In the genomic region with DNA sequence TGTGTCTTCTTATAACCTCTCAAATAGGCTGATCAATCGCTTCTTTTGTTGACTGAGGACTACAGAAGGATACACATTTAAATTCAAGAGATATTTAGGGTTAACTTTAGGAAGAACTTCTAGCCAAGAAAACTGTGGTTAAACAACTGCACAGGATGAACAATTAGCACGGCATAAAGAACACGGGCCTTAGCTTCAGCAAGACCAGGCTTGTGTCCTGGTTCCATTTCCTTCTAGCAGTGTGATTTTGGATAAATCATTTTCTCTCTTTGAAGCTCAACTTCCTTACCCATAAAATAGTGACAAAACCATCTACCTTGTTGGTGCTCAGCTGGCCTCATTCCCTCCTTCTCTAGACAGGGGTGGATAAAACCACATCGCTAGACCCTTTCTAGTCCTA, we compare ENCODE assay signal across 28 cellular contexts.
"Had no signal": no experiment of that assay in that cellular context is flagged by ENCODE, and none has a peak within 500 bp of the region (broad histone marks: within the 10 kb centered on the region; RNA-seq: fewer than 3 reads in every experiment).

No MANE protein-coding gene starts in this region.

- H2AFZ ChIP-seq: PC-9 had no signal

- H3K27me3 ChIP-seq: adrenal gland, SJCRH30 had no signal

- H3K9me3 ChIP-seq: adrenal gland, SJCRH30 had no signal

- H3K36me3 ChIP-seq: adrenal gland, SJCRH30 had no signal

- H3K4me2 ChIP-seq: PC-9 had no signal

- H3K4me3 Mint-ChIP-seq: activated CD4-positive, alpha-beta T cell treated with anti-CD3 and anti-CD28 coated beads, Interleukin-2, amount 10 ng/mL, durations not matched to agents 24 days and 14 days; activated naive CD4-positive, alpha-beta T cell treated with anti-CD3 and anti-CD28 coated beads for 36 hours; activated T-cell treated with anti-CD3 and anti-CD28 coated beads, Interleukin-2, amount 50 U/mL, for 4 hours; activated T-helper 1 cell treated with anti-CD3 and anti-CD28 coated beads, Interleukin-12 subunit alpha, Interleukin-12 subunit beta, Interleukin-2, Interleukin-4 antibody, amounts not matched to agents 30 ng/mL and 10 ng/mL and 1 ng/mL, durations not matched to agents 14 hours and 24 hours and 36 hours; brain had no signal

- H3K27ac ChIP-seq: adrenal gland, PC-9, SJCRH30, SK-N-MC had no signal

- H3K4me3 ChIP-seq: adrenal gland, K562, PC-9, SJCRH30, SK-N-MC had no signal

- DNase-seq: activated CD4-positive, alpha-beta T cell treated with anti-CD3 and anti-CD28 coated beads, Interleukin-2, amount 10 ng/mL, durations not matched to agents 24 days and 14 days; activated CD4-positive, alpha-beta T cell treated with anti-CD3 and anti-CD28 coated beads, Interleukin-2, amount 50 U/mL, for 48 hours; activated CD8-positive, alpha-beta memory T cell treated with anti-CD3 and anti-CD28 coated beads, Interleukin-2, amount 50 U/mL, for 4 hours; activated gamma-delta T cell treated with Interleukin-2 at 50 U/mL for 16 hours; activated naive CD4-positive, alpha-beta T cell treated with anti-CD3 and anti-CD28 coated beads for 36 hours; activated T-cell treated with anti-CD3 and anti-CD28 coated beads for 4 hours; activated T-cell treated with anti-CD3 and anti-CD28 coated beads, Interleukin-2, amount 50 U/mL, for 4 hours; adrenal gland; central memory CD4-positive, alpha-beta T cell; IMR-90; NCI-H1105 treated with DMSO at 0.1 percent for 48 hours; NCI-H1436; NCI-H1694; NCI-H1930; NCI-H2081 treated with DMSO at 0.1 percent for 48 hours; NCI-H226; NCI-H446 treated with DMSO at 0.1 percent for 48 hours; NCI-H524; NCI-H69; PC-9; SHP77; SJCRH30; T1000 had no signal

- ATAC-seq: activated naive CD4-positive, alpha-beta T cell treated with anti-CD3 and anti-CD28 coated beads, Interleukin-2, amount 50 U/mL, for 72 hours; activated T-cell treated with anti-CD3 and anti-CD28 coated beads, Interleukin-2, amount 50 U/mL, for 4 hours; K562 had no signal

- H3K27me3 Mint-ChIP-seq: activated CD4-positive, alpha-beta T cell treated with anti-CD3 and anti-CD28 coated beads, Interleukin-2, amount 10 ng/mL, durations not matched to agents 24 days and 14 days; brain had no signal

- H3K4me1 ChIP-seq: adrenal gland, SJCRH30 had no signal

- H3K27ac Mint-ChIP-seq: activated CD4-positive, alpha-beta T cell treated with anti-CD3 and anti-CD28 coated beads, Interleukin-2, amount 10 ng/mL, durations not matched to agents 24 days and 14 days; activated naive CD4-positive, alpha-beta T cell treated with anti-CD3 and anti-CD28 coated beads for 36 hours; activated T-helper 1 cell treated with anti-CD3 and anti-CD28 coated beads, Interleukin-12 subunit alpha, Interleukin-12 subunit beta, Interleukin-2, Interleukin-4 antibody, amounts not matched to agents 30 ng/mL and 10 ng/mL and 1 ng/mL, durations not matched to agents 14 hours and 24 hours and 36 hours had no signal

- H3K9me3 Mint-ChIP-seq: activated naive CD4-positive, alpha-beta T cell treated with anti-CD3 and anti-CD28 coated beads for 36 hours; activated naive CD4-positive, alpha-beta T cell treated with anti-CD3 and anti-CD28 coated beads, Interleukin-2, amount 50 U/mL, for 72 hours; activated T-cell treated with anti-CD3 and anti-CD28 coated beads, Interleukin-2, amount 50 U/mL, for 4 hours; activated T-helper 1 cell treated with anti-CD3 and anti-CD28 coated beads, Interleukin-12 subunit alpha, Interleukin-12 subunit beta, Interleukin-2, Interleukin-4 antibody, amounts not matched to agents 30 ng/mL and 10 ng/mL and 1 ng/mL, durations not matched to agents 14 hours and 24 hours and 36 hours had no signal
